In genomic region chr5:51378778-51379652, GRCh38 we compare ENCODE assay signal across 3 cellular contexts.
TF ChIP-seq lines count a peak whose summit lies in the region.

No MANE protein-coding gene starts in this region.

TF ChIP-seq in liver, 16 proteins besides CTCF, POLR2A, EP300 and RAD21:
- no peak for TF ChIP-seq REST (IDR thresholded peaks at IDR 0.05)

TF ChIP-seq in HepG2, 621 proteins besides CTCF, POLR2A, EP300 and RAD21:
- TF ChIP-seq ATM (IDR thresholded peaks at IDR 0.05; ENCODE audit: borderline replicate concordance) (no peak), ZFP1 (CRISPR knock-in tag; IDR thresholded peaks at IDR 0.05) (no peak), MED1 (CRISPR knock-in tag; IDR thresholded peaks at IDR 0.05) (no peak), CENPT (CRISPR knock-in tag; IDR thresholded peaks at IDR 0.05; ENCODE audit: low read depth) (no peak), ZNF362 (CRISPR knock-in tag; IDR thresholded peaks at IDR 0.05; ENCODE audit: borderline replicate concordance) (no peak), ZNF780A (CRISPR knock-in tag; IDR thresholded peaks at IDR 0.05) (no peak), SMARCE1 (IDR thresholded peaks at IDR 0.05; ENCODE audit: borderline replicate concordance) (no peak), SP5 (CRISPR knock-in tag; IDR thresholded peaks at IDR 0.05; ENCODE audit: borderline replicate concordance, low read depth) (no peak), GMEB1 (CRISPR knock-in tag; IDR thresholded peaks at IDR 0.05; ENCODE audit: borderline replicate concordance) (no peak), POGZ (CRISPR knock-in tag; IDR thresholded peaks at IDR 0.05) (no peak), ZNF281 (CRISPR knock-in tag; IDR thresholded peaks at IDR 0.05; ENCODE audit: borderline replicate concordance) (no peak), ARNT (IDR thresholded peaks at IDR 0.05) (no peak), ATF3 (CRISPR knock-in tag; IDR thresholded peaks at IDR 0.05) (no peak), HOMEZ (CRISPR knock-in tag; IDR thresholded peaks at IDR 0.05; ENCODE audit: low read depth) (no peak), KAT8 (CRISPR knock-in tag; IDR thresholded peaks at IDR 0.05) (no peak), NFATC3 (CRISPR knock-in tag; IDR thresholded peaks at IDR 0.05) (no peak), ZNF224 (CRISPR knock-in tag; IDR thresholded peaks at IDR 0.05) (no peak), SP140L (CRISPR knock-in tag; IDR thresholded peaks at IDR 0.05; ENCODE audit: borderline replicate concordance) (no peak), ZNF180 (CRISPR knock-in tag; IDR thresholded peaks at IDR 0.05; ENCODE audit: borderline replicate concordance, low read depth) (no peak)
TF ChIP-seq in HepG2: peak in this region for 0.

TF ChIP-seq in GM12878, 131 proteins besides CTCF, POLR2A, EP300 and RAD21:
- no peak for TF ChIP-seq NKRF (conservative IDR thresholded peaks at IDR 0.05)
- no peak for TF ChIP-seq SREBF1 (IDR thresholded peaks at IDR 0.05; ENCODE audit: low read length)
- no peak for TF ChIP-seq ZNF217 (IDR thresholded peaks at IDR 0.05)
- no peak for TF ChIP-seq MTA2 (IDR thresholded peaks at IDR 0.05; ENCODE audit: low read depth)
- no peak for TF ChIP-seq SUZ12 (IDR thresholded peaks at IDR 0.05; ENCODE audit: unreplicated experiment)
- no peak for TF ChIP-seq SIN3A (IDR thresholded peaks at IDR 0.05; ENCODE audit: low read depth, low read length)
- TF ChIP-seq FOXK2 (IDR thresholded peaks at IDR 0.05) = no peak
- TF ChIP-seq RUNX3 (IDR thresholded peaks at IDR 0.05; ENCODE audit: low read length) = no peak
- TF ChIP-seq RELA (IDR thresholded peaks at IDR 0.05; ENCODE audit: borderline replicate concordance, partially characterized antibody) = no peak
- TF ChIP-seq CBX5 (IDR thresholded peaks at IDR 0.05; ENCODE audit: low read depth) = no peak
- TF ChIP-seq EGR1 (IDR thresholded peaks at IDR 0.05; ENCODE audit: borderline replicate concordance in 1 of 2, low read depth in 2 of 2, low read length in 2 of 2) = no peak
- no peak for TF ChIP-seq FOS (IDR thresholded peaks at IDR 0.05; ENCODE audit: borderline replicate concordance, extremely low read depth, insufficient read length)
- no peak for TF ChIP-seq SPI1 (IDR thresholded peaks at IDR 0.05; ENCODE audit: borderline replicate concordance, insufficient read depth, low read depth, low read length)
- no peak for TF ChIP-seq STAT1 (conservative IDR thresholded peaks at IDR 0.05)
- TF ChIP-seq ZNF622 (IDR thresholded peaks at IDR 0.05) = no peak
- TF ChIP-seq ZZZ3 (IDR thresholded peaks at IDR 0.05; ENCODE audit: control insufficient read depth, insufficient read length, low read depth) = no peak
TF ChIP-seq in GM12878: peak in this region for 0.
